In the genomic region with DNA sequence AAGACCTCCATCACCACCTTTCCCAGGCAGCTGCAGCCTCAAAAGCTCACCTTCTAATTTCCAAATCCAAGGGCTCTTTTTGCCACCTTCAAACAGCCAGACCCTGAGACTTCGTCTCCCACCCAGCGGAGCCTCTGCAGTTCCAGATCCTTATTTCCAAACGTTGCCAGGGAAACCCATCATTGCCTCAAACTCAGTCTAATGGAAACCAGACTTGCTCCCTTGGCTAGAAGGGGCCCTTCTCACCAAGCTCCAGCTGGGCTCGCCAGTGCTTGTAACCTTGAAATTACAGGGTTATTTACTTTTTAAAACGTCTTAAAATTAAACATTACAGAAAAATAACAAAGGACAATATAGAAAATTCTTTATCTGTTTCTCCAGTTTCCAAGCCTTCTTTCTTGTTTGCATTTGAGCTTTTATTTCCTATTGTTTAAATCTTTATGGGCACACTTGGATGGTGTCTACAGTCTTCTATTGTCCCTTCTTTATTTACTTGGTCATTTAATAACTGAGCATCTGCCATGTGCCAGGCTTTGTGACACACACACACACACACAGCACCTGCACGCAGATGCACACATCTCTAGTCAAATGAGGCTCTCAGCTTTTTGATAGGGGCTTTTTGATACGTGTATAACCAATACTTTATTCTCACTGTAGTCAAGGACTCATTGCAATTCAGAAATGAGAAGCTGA, we compare ENCODE assay signal across 19 cellular contexts.
DNase-seq lines count a peak whose midpoint lies in the region; ATAC-seq and TF ChIP-seq lines count a peak whose summit lies in the region.
"Had no signal": no experiment of that assay in that cellular context is flagged by ENCODE, and none has a peak within 500 bp of the region (broad histone marks: within the 10 kb centered on the region; RNA-seq: fewer than 3 reads in every experiment).

No MANE protein-coding gene starts in this region.

- DNase-seq in NCI-H510A treated with DMSO at 0.1 percent for 48 hours (lab: John Stamatoyannopoulos, UW) = peak; percentile 58
- DNase-seq in NCI-H510A (lab: John Stamatoyannopoulos, UW) = no peak
- peak; percentile 75 for DNase-seq in NCI-H2227 (lab: John Stamatoyannopoulos, UW; ENCODE audit: unreplicated experiment)
- no peak for DNase-seq in stimulated activated CD4-positive, alpha-beta T cell treated with anti-CD3 and anti-CD28 coated beads, Interleukin-4, amount 100 ng/mL, for 4 hours
- DNase-seq in activated CD4-positive, CD25-positive, alpha-beta regulatory T cell treated with anti-CD3 and anti-CD28 coated beads, Interleukin-2, amount 50 U/mL, for 72 hours = no peak
- DNase-seq in iPS-NIHi11 (ENCODE audit: low spot score) = no peak
- DNase-seq: activated CD8-positive, alpha-beta T cell treated with anti-CD3 and anti-CD28 coated beads, Interleukin-2, amount 10 ng/mL, durations not matched to agents 7 days and 5 days; activated T-cell treated with anti-CD3 and anti-CD28 coated beads, Interleukin-2, amount 50 U/mL, for 72 hours; foreskin keratinocyte; KG1; kidney glomerular epithelial cell; mesendoderm; spleen; T-cell; tibial artery had no signal

- ATAC-seq in SK-N-SH treated with all-trans-retinoic acid at 6 μM for 48 hours (peak; percentile 57; the same call in 2 of the 3 replicates), HG02678 (IDR thresholded peaks at IDR 0.05; ENCODE audit: unreplicated experiment) (no peak)
- ATAC-seq: activated CD8-positive, alpha-beta T cell treated with anti-CD3 and anti-CD28 coated beads, Interleukin-2, amount 10 ng/mL, durations not matched to agents 7 days and 5 days; activated naive CD4-positive, alpha-beta T cell treated with anti-CD3 and anti-CD28 coated beads, Interleukin-2, amount 50 U/mL, for 72 hours; activated T-cell treated with anti-CD3 and anti-CD28 coated beads, Interleukin-2, amount 50 U/mL, for 72 hours; foreskin keratinocyte; natural killer cell treated with Interleukin-12 subunit alpha and Interleukin-12 subunit beta and Interleukin-15 and Interleukin-18, amount 100 ng/mL, for 72 hours; T-cell had no signal

TF ChIP-seq in SK-N-SH treated with all-trans-retinoic acid at 6 μM for 48 hours, 23 proteins besides CTCF, POLR2A, EP300 and RAD21:
- TF ChIP-seq PPARA (CRISPR knock-in tag; IDR thresholded peaks at IDR 0.05; ENCODE audit: borderline replicate concordance) (no peak), TCF4 (CRISPR knock-in tag; IDR thresholded peaks at IDR 0.05; ENCODE audit: borderline replicate concordance) (no peak; the same call in 1 of the 2 replicates), CSDC2 (CRISPR knock-in tag; IDR thresholded peaks at IDR 0.05) (no peak), ZNF70 (CRISPR knock-in tag; IDR thresholded peaks at IDR 0.05) (no peak), ISL1 (CRISPR knock-in tag; IDR thresholded peaks at IDR 0.05) (no peak), OSR1 (CRISPR knock-in tag; IDR thresholded peaks at IDR 0.05) (no peak), ZFP30 (CRISPR knock-in tag; IDR thresholded peaks at IDR 0.05) (no peak), ARNTL (CRISPR knock-in tag; IDR thresholded peaks at IDR 0.05; ENCODE audit: borderline replicate concordance, low read depth) (no peak), SNAI2 (CRISPR knock-in tag; IDR thresholded peaks at IDR 0.05) (no peak), GLIS3 (CRISPR knock-in tag; IDR thresholded peaks at IDR 0.05) (no peak), BACH2 (CRISPR knock-in tag; IDR thresholded peaks at IDR 0.05; ENCODE audit: borderline replicate concordance) (no peak), RARB (CRISPR knock-in tag; IDR thresholded peaks at IDR 0.05) (no peak), ZC3H10 (CRISPR knock-in tag; IDR thresholded peaks at IDR 0.05) (no peak), ZNF8 (CRISPR knock-in tag; IDR thresholded peaks at IDR 0.05) (no peak), ESRRG (CRISPR knock-in tag; IDR thresholded peaks at IDR 0.05) (no peak)
- TF ChIP-seq, protein P1, sequence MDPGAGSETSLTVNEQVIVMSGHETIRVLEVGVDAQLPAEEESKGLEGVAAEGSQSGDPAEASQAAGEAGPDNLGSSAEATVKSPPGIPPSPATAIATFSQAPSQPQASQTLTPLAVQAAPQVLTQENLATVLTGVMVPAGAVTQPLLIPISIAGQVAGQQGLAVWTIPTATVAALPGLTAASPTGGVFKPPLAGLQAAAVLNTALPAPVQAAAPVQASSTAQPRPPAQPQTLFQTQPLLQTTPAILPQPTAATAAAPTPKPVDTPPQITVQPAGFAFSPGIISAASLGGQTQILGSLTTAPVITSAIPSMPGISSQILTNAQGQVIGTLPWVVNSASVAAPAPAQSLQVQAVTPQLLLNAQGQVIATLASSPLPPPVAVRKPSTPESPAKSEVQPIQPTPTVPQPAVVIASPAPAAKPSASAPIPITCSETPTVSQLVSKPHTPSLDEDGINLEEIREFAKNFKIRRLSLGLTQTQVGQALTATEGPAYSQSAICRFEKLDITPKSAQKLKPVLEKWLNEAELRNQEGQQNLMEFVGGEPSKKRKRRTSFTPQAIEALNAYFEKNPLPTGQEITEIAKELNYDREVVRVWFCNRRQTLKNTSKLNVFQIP (CRISPR knock-in tag; IDR thresholded peaks at IDR 0.05; ENCODE audit: borderline replicate concordance, low read depth) = no peak
- TF ChIP-seq, protein P2, sequence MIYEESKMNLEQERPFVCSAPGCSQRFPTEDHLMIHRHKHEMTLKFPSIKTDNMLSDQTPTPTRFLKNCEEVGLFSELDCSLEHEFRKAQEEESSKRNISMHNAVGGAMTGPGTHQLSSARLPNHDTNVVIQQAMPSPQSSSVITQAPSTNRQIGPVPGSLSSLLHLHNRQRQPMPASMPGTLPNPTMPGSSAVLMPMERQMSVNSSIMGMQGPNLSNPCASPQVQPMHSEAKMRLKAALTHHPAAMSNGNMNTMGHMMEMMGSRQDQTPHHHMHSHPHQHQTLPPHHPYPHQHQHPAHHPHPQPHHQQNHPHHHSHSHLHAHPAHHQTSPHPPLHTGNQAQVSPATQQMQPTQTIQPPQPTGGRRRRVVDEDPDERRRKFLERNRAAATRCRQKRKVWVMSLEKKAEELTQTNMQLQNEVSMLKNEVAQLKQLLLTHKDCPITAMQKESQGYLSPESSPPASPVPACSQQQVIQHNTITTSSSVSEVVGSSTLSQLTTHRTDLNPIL (CRISPR knock-in tag; IDR thresholded peaks at IDR 0.05; ENCODE audit: low read depth) = no peak
- TF ChIP-seq, protein P3, sequence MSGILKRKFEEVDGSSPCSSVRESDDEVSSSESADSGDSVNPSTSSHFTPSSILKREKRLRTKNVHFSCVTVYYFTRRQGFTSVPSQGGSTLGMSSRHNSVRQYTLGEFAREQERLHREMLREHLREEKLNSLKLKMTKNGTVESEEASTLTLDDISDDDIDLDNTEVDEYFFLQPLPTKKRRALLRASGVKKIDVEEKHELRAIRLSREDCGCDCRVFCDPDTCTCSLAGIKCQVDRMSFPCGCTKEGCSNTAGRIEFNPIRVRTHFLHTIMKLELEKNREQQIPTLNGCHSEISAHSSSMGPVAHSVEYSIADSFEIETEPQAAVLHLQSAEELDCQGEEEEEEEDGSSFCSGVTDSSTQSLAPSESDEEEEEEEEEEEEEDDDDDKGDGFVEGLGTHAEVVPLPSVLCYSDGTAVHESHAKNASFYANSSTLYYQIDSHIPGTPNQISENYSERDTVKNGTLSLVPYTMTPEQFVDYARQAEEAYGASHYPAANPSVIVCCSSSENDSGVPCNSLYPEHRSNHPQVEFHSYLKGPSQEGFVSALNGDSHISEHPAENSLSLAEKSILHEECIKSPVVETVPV (CRISPR knock-in tag; IDR thresholded peaks at IDR 0.05) = no peak
- TF ChIP-seq, protein P4, sequence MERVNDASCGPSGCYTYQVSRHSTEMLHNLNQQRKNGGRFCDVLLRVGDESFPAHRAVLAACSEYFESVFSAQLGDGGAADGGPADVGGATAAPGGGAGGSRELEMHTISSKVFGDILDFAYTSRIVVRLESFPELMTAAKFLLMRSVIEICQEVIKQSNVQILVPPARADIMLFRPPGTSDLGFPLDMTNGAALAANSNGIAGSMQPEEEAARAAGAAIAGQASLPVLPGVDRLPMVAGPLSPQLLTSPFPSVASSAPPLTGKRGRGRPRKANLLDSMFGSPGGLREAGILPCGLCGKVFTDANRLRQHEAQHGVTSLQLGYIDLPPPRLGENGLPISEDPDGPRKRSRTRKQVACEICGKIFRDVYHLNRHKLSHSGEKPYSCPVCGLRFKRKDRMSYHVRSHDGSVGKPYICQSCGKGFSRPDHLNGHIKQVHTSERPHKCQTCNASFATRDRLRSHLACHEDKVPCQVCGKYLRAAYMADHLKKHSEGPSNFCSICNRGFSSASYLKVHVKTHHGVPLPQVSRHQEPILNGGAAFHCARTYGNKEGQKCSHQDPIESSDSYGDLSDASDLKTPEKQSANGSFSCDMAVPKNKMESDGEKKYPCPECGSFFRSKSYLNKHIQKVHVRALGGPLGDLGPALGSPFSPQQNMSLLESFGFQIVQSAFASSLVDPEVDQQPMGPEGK (CRISPR knock-in tag; IDR thresholded peaks at IDR 0.05; ENCODE audit: borderline replicate concordance) = no peak
TF ChIP-seq in SK-N-SH treated with all-trans-retinoic acid at 6 μM for 48 hours: peak in this region for 0.

Comparison
In these comparisons a context has a peak if more than half of its experiments do, and no peak if none do; other contexts are left out.
1. DNase-seq: peak in NCI-H510A treated with DMSO at 0.1 percent for 48 hours (single experiment) and NCI-H2227 (single experiment); none in NCI-H510A (single experiment), stimulated activated CD4-positive, alpha-beta T cell treated with anti-CD3 and anti-CD28 coated beads, Interleukin-4, amount 100 ng/mL, for 4 hours (0 of 2), activated CD4-positive, CD25-positive, alpha-beta regulatory T cell treated with anti-CD3 and anti-CD28 coated beads, Interleukin-2, amount 50 U/mL, for 72 hours (single experiment) and iPS-NIHi11 (single experiment).